ENCODE assay signal across 10 cellular contexts in genomic region chr9:109416135-109416706, GRCh38.
A peak's percentile ranks its signal among the peaks of the same experiment; 100 is the strongest.
DNase-seq lines count a peak whose midpoint lies in the region; ATAC-seq and TF ChIP-seq lines count a peak whose summit lies in the region.
"Had no signal": no experiment of that assay in that cellular context is flagged by ENCODE, and none has a peak within 500 bp of the region (broad histone marks: within the 10 kb centered on the region; RNA-seq: fewer than 3 reads in every experiment).

No MANE protein-coding gene starts in this region.

- peak; percentile 48 for DNase-seq in activated naive CD8-positive, alpha-beta T cell treated with anti-CD3 and anti-CD28 coated beads for 36 hours
- DNase-seq in MCF 10A (ENCODE audit: unreplicated experiment) = no peak
- no peak for DNase-seq in HUDEP-2 (lab: John Stamatoyannopoulos, UW; ENCODE audit: unreplicated experiment in 76 of 76)
- DNase-seq in colonic mucosa = no peak

- TF ChIP-seq POLR2A in gastroesophageal sphincter (IDR thresholded peaks at IDR 0.05) = no peak

- CTCF ChIA-PET in MCF 10A (lab: Yijun Ruan, JAX) = interaction anchor here (1.1 kb wide), 1 partner anchor 69 kb away, joined by 4 read pairs; no protein-coding TSS in a partner anchor

- intact Hi-C loops in MCF 10A (cut with micrococcal nuclease) (no loop called here), colonic mucosa (cut with DNase I) (no loop called here)

- peak overlapping the region; percentile 44 for H3K4me3 Mint-ChIP-seq in activated naive CD8-positive, alpha-beta T cell treated with anti-CD3 and anti-CD28 coated beads for 36 hours
- H3K4me3 Mint-ChIP-seq in MCF 10A (ENCODE audit: unreplicated experiment) = no peak overlapping the region

- H3K36me3 Mint-ChIP-seq in activated naive CD8-positive, alpha-beta T cell treated with anti-CD3 and anti-CD28 coated beads for 36 hours = no peaks in the 10 kb centered on the region
- peaks cover 53% of the 10 kb centered on the region for H3K36me3 Mint-ChIP-seq in MCF 10A (ENCODE audit: insufficient read depth, unreplicated experiment)

- H3K9me3 Mint-ChIP-seq in activated naive CD8-positive, alpha-beta T cell treated with anti-CD3 and anti-CD28 coated beads for 36 hours = no peaks in the 10 kb centered on the region
- no peaks in the 10 kb centered on the region for H3K9me3 Mint-ChIP-seq in MCF 10A (ENCODE audit: unreplicated experiment)

- H3K27ac Mint-ChIP-seq in activated naive CD8-positive, alpha-beta T cell treated with anti-CD3 and anti-CD28 coated beads for 36 hours = peak overlapping the region; percentile 62
- H3K27ac Mint-ChIP-seq in MCF 10A (ENCODE audit: low read depth, unreplicated experiment) = no peak overlapping the region

- no peak overlapping the region for H3K9ac ChIP-seq in colonic mucosa (ENCODE audit: low read depth in 2 of 2, low read length in 2 of 2)

- ATAC-seq in GM18498 (IDR thresholded peaks at IDR 0.05; ENCODE audit: unreplicated experiment) (peak; percentile 40), GM19438 (IDR thresholded peaks at IDR 0.05; ENCODE audit: low read depth, unreplicated experiment) (peak; percentile 43), HG03064 (IDR thresholded peaks at IDR 0.05; ENCODE audit: low read depth, unreplicated experiment) (peak; percentile 42), gastroesophageal sphincter (no peak)

- TF ChIP-seq CTCF in MCF 10A (IDR thresholded peaks at IDR 0.05; ENCODE audit: unreplicated experiment) = no peak
- TF ChIP-seq CTCF in colonic mucosa (IDR thresholded peaks at IDR 0.05) = no peak
- TF ChIP-seq CTCF in gastroesophageal sphincter (IDR thresholded peaks at IDR 0.05) = no peak

- POLR2A ChIA-PET in MCF 10A (lab: Yijun Ruan, JAX) = no interaction called here

- H3K36me3 ChIP-seq in colonic mucosa (no peaks in the 10 kb centered on the region), gastroesophageal sphincter (no peaks in the 10 kb centered on the region)

- no TSS peak for BruUV-seq in MCF 10A (replicated peaks; lab: Mats Ljungman, UMichigan)

- H3K27ac ChIP-seq in colonic mucosa (no peak overlapping the region), gastroesophageal sphincter (peak overlapping the region in 1 of 4 donors; percentile 69)
- H3K27ac ChIP-seq: skin epidermis, thoracic aorta had no signal

- 80 to 90% methylated on average over 1 to 10 of the region's 10 CpGs for WGBS in gastroesophageal sphincter (ENCODE audit: low coverage in 1 of 2), 2 donors

- H3K4me1 ChIP-seq in colonic mucosa = no peaks in the 10 kb centered on the region
- peaks cover 0 to 12% (median 0%) of the 10 kb centered on the region in 3 donors for H3K4me1 ChIP-seq in gastroesophageal sphincter

- H3K27me3 ChIP-seq in colonic mucosa = no peaks in the 10 kb centered on the region
- no peaks in the 10 kb centered on the region for H3K27me3 ChIP-seq in gastroesophageal sphincter

- H3K9me3 ChIP-seq in colonic mucosa = no peaks in the 10 kb centered on the region
- no peaks in the 10 kb centered on the region for H3K9me3 ChIP-seq in gastroesophageal sphincter
- H3K9me3 ChIP-seq: thoracic aorta had no signal

- H3K4me3 ChIP-seq in colonic mucosa (no peak overlapping the region), gastroesophageal sphincter (no peak overlapping the region)
- H3K4me3 ChIP-seq: skin epidermis, thoracic aorta had no signal

- H3K4me1 Mint-ChIP-seq in activated naive CD8-positive, alpha-beta T cell treated with anti-CD3 and anti-CD28 coated beads for 36 hours = peaks cover 45% of the 10 kb centered on the region
- no peaks in the 10 kb centered on the region for H3K4me1 Mint-ChIP-seq in MCF 10A (ENCODE audit: insufficient read depth, unreplicated experiment)

- TF ChIP-seq EP300 in gastroesophageal sphincter (IDR thresholded peaks at IDR 0.05) = no peak

- peaks cover 49% of the 10 kb centered on the region for H3K27me3 Mint-ChIP-seq in activated naive CD8-positive, alpha-beta T cell treated with anti-CD3 and anti-CD28 coated beads for 36 hours
- no peaks in the 10 kb centered on the region for H3K27me3 Mint-ChIP-seq in MCF 10A (ENCODE audit: insufficient read depth, unreplicated experiment)
